Comparison of ENCODE assay signal across 9 cellular contexts in the genomic region with DNA sequence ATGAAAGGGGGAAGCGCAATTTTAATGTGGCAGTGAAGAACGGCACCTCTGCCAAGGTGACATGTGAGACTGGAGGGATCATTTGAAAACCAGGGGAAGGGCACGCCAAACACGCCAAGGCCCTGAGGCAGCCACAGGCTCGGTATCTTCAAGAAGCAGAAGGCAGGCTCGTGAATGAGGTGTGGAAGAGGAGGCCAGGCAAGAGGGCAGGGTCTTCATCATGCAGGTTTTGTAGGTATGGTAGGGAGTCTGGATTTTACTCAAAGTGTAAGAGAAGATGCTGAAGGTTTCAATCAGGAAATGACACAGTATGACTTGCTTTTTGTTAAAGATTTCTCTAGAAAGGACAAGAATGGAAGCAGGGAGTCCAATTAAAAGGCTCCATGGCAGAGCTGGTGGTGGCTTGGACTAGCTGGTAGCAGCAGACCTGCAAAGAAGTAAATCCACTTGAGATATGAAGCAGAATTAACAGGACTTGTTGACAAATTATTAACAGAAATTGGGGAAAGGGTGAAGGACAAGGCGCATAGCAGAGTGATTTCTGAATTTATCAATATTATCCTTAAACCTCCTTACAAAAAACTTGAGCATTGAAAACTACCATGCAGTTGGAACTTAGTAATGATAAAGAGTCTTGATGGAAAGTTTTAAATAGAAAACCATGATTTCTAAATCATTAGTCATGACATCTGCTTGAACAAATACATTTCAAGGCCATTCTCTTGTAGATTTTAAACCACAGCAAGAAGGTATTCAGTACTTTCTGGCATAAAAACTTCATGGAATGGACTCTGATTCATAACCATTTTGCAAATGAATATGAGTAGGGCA.
A peak's percentile ranks its signal among the peaks of the same experiment; 100 is the strongest.
DNase-seq lines count a peak whose midpoint lies in the region; ATAC-seq and TF ChIP-seq lines count a peak whose summit lies in the region.
"Had no signal": no experiment of that assay in that cellular context is flagged by ENCODE, and none has a peak within 500 bp of the region (broad histone marks: within the 10 kb centered on the region; RNA-seq: fewer than 3 reads in every experiment).

No MANE protein-coding gene starts in this region.

- no peaks in the 10 kb centered on the region for H4K20me1 ChIP-seq in GM23248 (ENCODE audit: insufficient read depth)

- CTCF ChIA-PET in CD8-positive, alpha-beta T cell (lab: Charles Lee), result no interaction called here

- TF ChIP-seq CTCF in CD8-positive, alpha-beta T cell (IDR thresholded peaks at IDR 0.05), result no peak
- no peak for TF ChIP-seq CTCF in GM20000 (IDR thresholded peaks at IDR 0.05; ENCODE audit: extremely low read depth, missing control alignments)

- H3K4me1 Mint-ChIP-seq in CD8-positive, alpha-beta T cell (ENCODE audit: low read depth), result peaks cover 58% of the 10 kb centered on the region

- peaks cover 34% of the 10 kb centered on the region for H3F3A ChIP-seq in GM23248 (ENCODE audit: insufficient read depth)

- H3K27me3 Mint-ChIP-seq in CD8-positive, alpha-beta T cell (ENCODE audit: low read depth), result no peaks in the 10 kb centered on the region

- H3K36me3 ChIP-seq in CD8-positive, alpha-beta T cell (ENCODE audit: insufficient read depth, low read length), result no peaks in the 10 kb centered on the region
- no peaks in the 10 kb centered on the region for H3K36me3 ChIP-seq in GM23248 (ENCODE audit: low read depth)
- no peaks in the 10 kb centered on the region for H3K36me3 ChIP-seq in iPS-18a (ENCODE audit: control insufficient read depth, low read depth, low read length)
- no peaks in the 10 kb centered on the region for H3K36me3 ChIP-seq in aorta (ENCODE audit: control insufficient read depth in 1 of 2, insufficient read depth in 2 of 2, low read length in 1 of 2)

- peak; percentile 57 for ATAC-seq in CD8-positive, alpha-beta T cell
- ATAC-seq in SK-N-SH treated with all-trans-retinoic acid at 6 μM for 48 hours (peak; percentile 89), aorta (ENCODE audit: low FRiP score) (no peak), GM21515 (IDR thresholded peaks at IDR 0.05; ENCODE audit: unreplicated experiment) (no peak)
- ATAC-seq: HCT116 had no signal

- H3K9me3 Mint-ChIP-seq in CD8-positive, alpha-beta T cell, result no peaks in the 10 kb centered on the region

- H3K9ac ChIP-seq in GM23248 (peak overlapping the region; percentile 59), iPS-18a (ENCODE audit: low read length) (no peak overlapping the region)

- DNase-seq in CD8-positive, alpha-beta T cell, result no peak
- DNase-seq in GM23248 (peak; percentile 87), aorta (no peak), GM20000 (ENCODE audit: low spot score) (no peak), T-helper 9 cell (no peak)

- peaks cover 77% of the 10 kb centered on the region for H3K79me2 ChIP-seq in GM23248 (ENCODE audit: insufficient read depth)

- H2AFZ ChIP-seq in GM23248, result 0 out of 2 replicates have a peak overlapping the region, but pooled peaks have one; percentile 18

- H3K9me2 ChIP-seq in GM23248 (ENCODE audit: insufficient read depth), result no peaks in the 10 kb centered on the region

- no peaks in the 10 kb centered on the region for H3K9me3 ChIP-seq in CD8-positive, alpha-beta T cell (ENCODE audit: low read length)
- H3K9me3 ChIP-seq in GM23248 (ENCODE audit: low read depth) (no peaks in the 10 kb centered on the region), iPS-18a (ENCODE audit: control insufficient read depth, low read depth, low read length) (no peaks in the 10 kb centered on the region), aorta (ENCODE audit: control insufficient read depth, low read length) (no peaks in the 10 kb centered on the region)

- peak overlapping the region; percentile 87 for H3K27ac Mint-ChIP-seq in CD8-positive, alpha-beta T cell

- H3K4me2 ChIP-seq in GM23248 (ENCODE audit: unreplicated experiment), result peak overlapping the region; percentile 80

- intact Hi-C loops in CD8-positive, alpha-beta T cell (cut with DNase I, micrococcal nuclease), result loop anchor here in 1 of 2 experiments (1.0 kb wide), 1 partner anchor 9 kb away; no protein-coding TSS in a partner anchor
- intact Hi-C loops in aorta (cut with DNase I), result no loop called here

- WGBS in GM23248 (ENCODE audit: low coverage in 1 of 2, low lambda C conversion rate in 2 of 2, missing lambda C conversion rate in 2 of 2), 2 experiments, result 87 to 94% methylated on average over 7 of the region's 7 CpGs
- 88 to 90% methylated on average over 7 of the region's 7 CpGs for WGBS in aorta, 2 donors

- no peak overlapping the region for H3K4me3 ChIP-seq in CD8-positive, alpha-beta T cell (ENCODE audit: low read depth, low read length)
- H3K4me3 ChIP-seq in GM23248 (peak overlapping the region; percentile 27), iPS-18a (ENCODE audit: low read length) (peak overlapping the region; percentile 12), aorta (ENCODE audit: low read length in 2 of 2) (no peak overlapping the region)

- H3K4me3 Mint-ChIP-seq in CD8-positive, alpha-beta T cell, result peak overlapping the region; percentile 69

- H3K27me3 ChIP-seq in CD8-positive, alpha-beta T cell (ENCODE audit: insufficient read depth, low read length), result no peaks in the 10 kb centered on the region
- H3K27me3 ChIP-seq in GM23248 (replicated peaks; ENCODE audit: insufficient read depth), result no peaks in the 10 kb centered on the region
- no peaks in the 10 kb centered on the region for H3K27me3 ChIP-seq in iPS-18a (ENCODE audit: control insufficient read depth, insufficient read depth, low read length)
- H3K27me3 ChIP-seq in aorta (ENCODE audit: control insufficient read depth in 1 of 2, insufficient read depth in 2 of 2, low read length in 1 of 2), result no peaks in the 10 kb centered on the region

- in situ Hi-C loops in GM23248 (cut with MboI), result no loop called here

- POLR2A ChIA-PET in CD8-positive, alpha-beta T cell (lab: Charles Lee), result no interaction called here

- peaks cover 49% of the 10 kb centered on the region for H3K4me1 ChIP-seq in CD8-positive, alpha-beta T cell (ENCODE audit: insufficient read depth, low read length)
- peaks cover 24% of the 10 kb centered on the region for H3K4me1 ChIP-seq in GM23248 (ENCODE audit: insufficient read depth)
- peaks cover 31% of the 10 kb centered on the region for H3K4me1 ChIP-seq in iPS-18a (ENCODE audit: control insufficient read depth, low read depth, low read length)
- peaks cover 0 to 10% of the 10 kb centered on the region in 2 donors for H3K4me1 ChIP-seq in aorta (ENCODE audit: control insufficient read depth in 1 of 2, insufficient read depth in 2 of 2, low read length in 2 of 2)

- peaks cover 29% of the 10 kb centered on the region for H3K36me3 Mint-ChIP-seq in CD8-positive, alpha-beta T cell

- H3K27ac ChIP-seq in CD8-positive, alpha-beta T cell (ENCODE audit: low read depth, low read length), result no peak overlapping the region
- H3K27ac ChIP-seq in GM23248 (peak overlapping the region; percentile 94), iPS-18a (ENCODE audit: low read length) (peak overlapping the region; percentile 46), aorta (ENCODE audit: low read depth in 1 of 2, low read length in 2 of 2) (peak overlapping the region; percentile 15 to 49)

TF ChIP-seq in SK-N-SH treated with all-trans-retinoic acid at 6 μM for 48 hours, 23 proteins besides CTCF, POLR2A, EP300 and RAD21 (continues in another document):
- TF ChIP-seq BACH2 (CRISPR knock-in tag; IDR thresholded peaks at IDR 0.05; ENCODE audit: borderline replicate concordance) (no peak), ISL1 (CRISPR knock-in tag; IDR thresholded peaks at IDR 0.05) (peak; percentile 47), ARNTL (CRISPR knock-in tag; IDR thresholded peaks at IDR 0.05; ENCODE audit: borderline replicate concordance, low read depth) (no peak), ZNF565 (CRISPR knock-in tag; conservative IDR thresholded peaks at IDR 0.05; ENCODE audit: low read depth) (no peak), PPARA (CRISPR knock-in tag; IDR thresholded peaks at IDR 0.05; ENCODE audit: borderline replicate concordance) (no peak), RARB (CRISPR knock-in tag; IDR thresholded peaks at IDR 0.05) (0 out of 2 replicates have a peak, but pooled peaks have one; percentile 60), OSR1 (CRISPR knock-in tag; IDR thresholded peaks at IDR 0.05) (no peak)
- TF ChIP-seq, protein P1, sequence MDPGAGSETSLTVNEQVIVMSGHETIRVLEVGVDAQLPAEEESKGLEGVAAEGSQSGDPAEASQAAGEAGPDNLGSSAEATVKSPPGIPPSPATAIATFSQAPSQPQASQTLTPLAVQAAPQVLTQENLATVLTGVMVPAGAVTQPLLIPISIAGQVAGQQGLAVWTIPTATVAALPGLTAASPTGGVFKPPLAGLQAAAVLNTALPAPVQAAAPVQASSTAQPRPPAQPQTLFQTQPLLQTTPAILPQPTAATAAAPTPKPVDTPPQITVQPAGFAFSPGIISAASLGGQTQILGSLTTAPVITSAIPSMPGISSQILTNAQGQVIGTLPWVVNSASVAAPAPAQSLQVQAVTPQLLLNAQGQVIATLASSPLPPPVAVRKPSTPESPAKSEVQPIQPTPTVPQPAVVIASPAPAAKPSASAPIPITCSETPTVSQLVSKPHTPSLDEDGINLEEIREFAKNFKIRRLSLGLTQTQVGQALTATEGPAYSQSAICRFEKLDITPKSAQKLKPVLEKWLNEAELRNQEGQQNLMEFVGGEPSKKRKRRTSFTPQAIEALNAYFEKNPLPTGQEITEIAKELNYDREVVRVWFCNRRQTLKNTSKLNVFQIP (CRISPR knock-in tag; IDR thresholded peaks at IDR 0.05; ENCODE audit: borderline replicate concordance, low read depth), result no peak; the same call in 1 of the 2 replicates
- TF ChIP-seq, protein P2, sequence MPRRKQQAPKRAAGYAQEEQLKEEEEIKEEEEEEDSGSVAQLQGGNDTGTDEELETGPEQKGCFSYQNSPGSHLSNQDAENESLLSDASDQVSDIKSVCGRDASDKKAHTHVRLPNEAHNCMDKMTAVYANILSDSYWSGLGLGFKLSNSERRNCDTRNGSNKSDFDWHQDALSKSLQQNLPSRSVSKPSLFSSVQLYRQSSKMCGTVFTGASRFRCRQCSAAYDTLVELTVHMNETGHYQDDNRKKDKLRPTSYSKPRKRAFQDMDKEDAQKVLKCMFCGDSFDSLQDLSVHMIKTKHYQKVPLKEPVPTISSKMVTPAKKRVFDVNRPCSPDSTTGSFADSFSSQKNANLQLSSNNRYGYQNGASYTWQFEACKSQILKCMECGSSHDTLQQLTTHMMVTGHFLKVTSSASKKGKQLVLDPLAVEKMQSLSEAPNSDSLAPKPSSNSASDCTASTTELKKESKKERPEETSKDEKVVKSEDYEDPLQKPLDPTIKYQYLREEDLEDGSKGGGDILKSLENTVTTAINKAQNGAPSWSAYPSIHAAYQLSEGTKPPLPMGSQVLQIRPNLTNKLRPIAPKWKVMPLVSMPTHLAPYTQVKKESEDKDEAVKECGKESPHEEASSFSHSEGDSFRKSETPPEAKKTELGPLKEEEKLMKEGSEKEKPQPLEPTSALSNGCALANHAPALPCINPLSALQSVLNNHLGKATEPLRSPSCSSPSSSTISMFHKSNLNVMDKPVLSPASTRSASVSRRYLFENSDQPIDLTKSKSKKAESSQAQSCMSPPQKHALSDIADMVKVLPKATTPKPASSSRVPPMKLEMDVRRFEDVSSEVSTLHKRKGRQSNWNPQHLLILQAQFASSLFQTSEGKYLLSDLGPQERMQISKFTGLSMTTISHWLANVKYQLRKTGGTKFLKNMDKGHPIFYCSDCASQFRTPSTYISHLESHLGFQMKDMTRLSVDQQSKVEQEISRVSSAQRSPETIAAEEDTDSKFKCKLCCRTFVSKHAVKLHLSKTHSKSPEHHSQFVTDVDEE (CRISPR knock-in tag; IDR thresholded peaks at IDR 0.05), result no peak

Comparison
In these comparisons a context has a peak if more than half of its experiments do, and no peak if none do; other contexts are left out.
1. ATAC-seq: peak in CD8-positive, alpha-beta T cell (single experiment) and SK-N-SH treated with all-trans-retinoic acid at 6 μM for 48 hours (single experiment); none in aorta (single experiment) and GM21515 (single experiment).
2. H3K4me3 ChIP-seq: peak in GM23248 (single experiment) and iPS-18a (single experiment); none in CD8-positive, alpha-beta T cell (single experiment) and aorta (0 of 2).